Comparison of ENCODE assay signal across 18 cellular contexts in the genomic region with DNA sequence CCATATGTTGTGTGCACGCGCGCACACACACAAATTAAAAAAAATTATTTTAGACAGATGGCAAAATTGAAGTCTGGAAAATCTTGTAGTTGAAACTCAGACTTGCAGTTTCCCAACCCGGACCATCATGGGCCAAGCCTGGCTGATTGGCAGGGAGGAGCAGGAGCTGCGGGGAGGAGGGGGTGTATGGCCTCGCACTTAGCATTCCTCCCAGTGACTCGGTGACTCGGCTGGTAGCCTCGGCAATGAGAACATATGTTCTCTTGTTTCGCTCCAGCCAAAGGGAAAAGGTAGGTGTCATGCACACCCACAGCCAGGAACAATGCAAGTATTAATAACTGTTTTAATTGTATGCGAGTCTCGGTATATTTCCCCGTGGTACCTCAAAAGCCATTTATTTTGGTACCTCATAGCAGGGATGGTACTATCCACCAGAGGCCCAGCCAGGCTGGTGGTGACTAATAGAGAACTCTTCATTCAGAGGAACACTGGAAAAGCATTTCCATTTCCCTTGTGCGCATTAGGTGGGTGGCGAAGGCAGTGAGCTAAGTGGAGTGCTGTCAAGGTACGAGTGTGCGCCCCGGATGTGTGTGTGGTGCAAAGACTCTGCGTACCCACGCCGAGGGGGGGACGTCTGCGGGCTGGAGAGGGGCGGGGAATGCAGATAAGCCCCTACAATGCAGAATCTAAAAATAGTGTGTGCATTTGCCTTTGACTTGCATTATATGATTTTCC.
A peak's percentile ranks its signal among the peaks of the same experiment; 100 is the strongest.
DNase-seq lines count a peak whose midpoint lies in the region; ATAC-seq lines count a peak whose summit lies in the region.
"Had no signal": no experiment of that assay in that cellular context is flagged by ENCODE, and none has a peak within 500 bp of the region (broad histone marks: within the 10 kb centered on the region; RNA-seq: fewer than 3 reads in every experiment).

No MANE protein-coding gene starts in this region.

- H3K9me3 Mint-ChIP-seq in activated naive CD8-positive, alpha-beta T cell treated with anti-CD3 and anti-CD28 coated beads, Interleukin-2, amount 50 U/mL, for 24 hours = no peaks in the 10 kb centered on the region
- H3K9me3 Mint-ChIP-seq: activated naive CD8-positive, alpha-beta T cell treated with anti-CD3 and anti-CD28 coated beads, Interleukin-2, amount 10 ng/mL, durations not matched to agents 7 days and 5 days had no signal

- no peaks in the 10 kb centered on the region for H3K36me3 Mint-ChIP-seq in activated naive CD8-positive, alpha-beta T cell treated with anti-CD3 and anti-CD28 coated beads, Interleukin-2, amount 50 U/mL, for 24 hours (ENCODE audit: low read depth)
- H3K36me3 Mint-ChIP-seq: activated naive CD8-positive, alpha-beta T cell treated with anti-CD3 and anti-CD28 coated beads, Interleukin-2, amount 10 ng/mL, durations not matched to agents 7 days and 5 days had no signal

- H3K4me3 Mint-ChIP-seq in activated naive CD8-positive, alpha-beta T cell treated with anti-CD3 and anti-CD28 coated beads, Interleukin-2, amount 50 U/mL, for 24 hours = no peak overlapping the region
- H3K4me3 Mint-ChIP-seq: activated naive CD8-positive, alpha-beta T cell treated with anti-CD3 and anti-CD28 coated beads, Interleukin-2, amount 10 ng/mL, durations not matched to agents 7 days and 5 days had no signal

- no peak overlapping the region for H3K27ac Mint-ChIP-seq in activated naive CD8-positive, alpha-beta T cell treated with anti-CD3 and anti-CD28 coated beads, Interleukin-2, amount 50 U/mL, for 24 hours
- H3K27ac Mint-ChIP-seq: activated naive CD8-positive, alpha-beta T cell treated with anti-CD3 and anti-CD28 coated beads, Interleukin-2, amount 10 ng/mL, durations not matched to agents 7 days and 5 days had no signal

- DNase-seq in NCI-H2107 treated with DMSO at 0.1 percent for 48 hours (lab: John Stamatoyannopoulos, UW; ENCODE audit: unreplicated experiment) = peak; percentile 71
- DNase-seq in NCI-H2107 (lab: John Stamatoyannopoulos, UW) = no peak
- DNase-seq in NCI-H2171 (lab: John Stamatoyannopoulos, UW) = peak; percentile 24
- DNase-seq in cerebellum (ENCODE audit: low spot score) = peak; percentile 45
- DNase-seq in nucleus accumbens (lab: John Stamatoyannopoulos, UW) = peak in 36 of 56 donors; percentile 25 to 80 (median 61)
- no peak for DNase-seq in activated naive CD8-positive, alpha-beta T cell treated with anti-CD3 and anti-CD28 coated beads, Interleukin-2, amount 50 U/mL, for 24 hours
- DNase-seq in AG20443 (ENCODE audit: low spot score) = no peak
- DNase-seq: activated naive CD8-positive, alpha-beta T cell treated with anti-CD3 and anti-CD28 coated beads, Interleukin-2, amount 10 ng/mL, durations not matched to agents 7 days and 5 days; Calu3; erythroblast; foreskin melanocyte; mucosa of descending colon; NCI-H187 treated with DMSO at 0.1 percent for 48 hours; NCI-H748 treated with DMSO at 0.1 percent for 48 hours; T-helper 9 cell had no signal

- no peak for ATAC-seq in activated naive CD8-positive, alpha-beta T cell treated with anti-CD3 and anti-CD28 coated beads, Interleukin-2, amount 50 U/mL, for 24 hours
- ATAC-seq in GM19351 (IDR thresholded peaks at IDR 0.05; ENCODE audit: unreplicated experiment) = no peak
- ATAC-seq: activated CD4-positive, CD25-positive, alpha-beta regulatory T cell treated with anti-CD3 and anti-CD28 coated beads, Interleukin-2, amount 50 U/mL, for 24 hours; GM12878; mucosa of descending colon had no signal

- peaks cover 1% of the 10 kb centered on the region for H3K27me3 Mint-ChIP-seq in activated naive CD8-positive, alpha-beta T cell treated with anti-CD3 and anti-CD28 coated beads, Interleukin-2, amount 50 U/mL, for 24 hours

- H3K4me1 Mint-ChIP-seq in activated naive CD8-positive, alpha-beta T cell treated with anti-CD3 and anti-CD28 coated beads, Interleukin-2, amount 50 U/mL, for 24 hours = no peaks in the 10 kb centered on the region

Comparison
In these comparisons a context has a peak if more than half of its experiments do, and no peak if none do; other contexts are left out.
1. DNase-seq: peak in NCI-H2107 treated with DMSO at 0.1 percent for 48 hours (single experiment), NCI-H2171 (single experiment), cerebellum (single experiment) and nucleus accumbens (36 of 56); none in NCI-H2107 (single experiment), activated naive CD8-positive, alpha-beta T cell treated with anti-CD3 and anti-CD28 coated beads, Interleukin-2, amount 50 U/mL, for 24 hours (single experiment) and AG20443 (single experiment).